8 cellular contexts compared by ENCODE assay signal in genomic region chr15:98853161-98853560, GRCh38.
DNase-seq lines count a peak whose midpoint lies in the region; ATAC-seq, FAIRE-seq and TF ChIP-seq lines count a peak whose summit lies in the region.

No MANE protein-coding gene starts in this region.

- peak in 1 of 2 experiments; percentile 65; a peak in 2 of 4 replicates for TF ChIP-seq EP300 in SK-N-SH (IDR thresholded peaks at IDR 0.05; ENCODE audit: borderline replicate concordance in 1 of 2, low read depth in 1 of 2, low read length in 1 of 2)

- no peak for TF ChIP-seq POLR2A in NB4 (IDR thresholded peaks at IDR 0.05; ENCODE audit: extremely low read depth, insufficient read length)

- no peak overlapping the region for H3K27ac ChIP-seq in CD8-positive, alpha-beta T cell (ENCODE audit: low read depth, low read length)
- peak overlapping the region; percentile 68 to 86 for H3K27ac ChIP-seq in SK-N-SH (ENCODE audit: low read depth in 2 of 2, low read length in 1 of 2)
- H3K27ac ChIP-seq in cardiac muscle cell: no peak overlapping the region
- peak overlapping the region; percentile 16 to 83 (median 51) for H3K27ac ChIP-seq in pancreas

- no peaks in the 10 kb centered on the region for H3K9me2 ChIP-seq in SK-N-SH

- H3F3A ChIP-seq in SK-N-SH (replicated peaks; ENCODE audit: insufficient read depth): peaks cover 31% of the 10 kb centered on the region

- H3K4me3 Mint-ChIP-seq in CD8-positive, alpha-beta T cell: peak overlapping the region; percentile 94
- H3K4me3 Mint-ChIP-seq in activated naive CD8-positive, alpha-beta T cell treated with anti-CD3 and anti-CD28 coated beads, Interleukin-2, amount 50 U/mL, for 24 hours: peak overlapping the region; percentile 92
- H3K4me3 Mint-ChIP-seq in type B pancreatic cell: peak overlapping the region; percentile 90

- peak; percentile 37 for FAIRE-seq in pancreas (lab: Jason Lieb, UNC)

- H3K36me3 ChIP-seq in CD8-positive, alpha-beta T cell (ENCODE audit: insufficient read depth, low read length): no peaks in the 10 kb centered on the region
- H3K36me3 ChIP-seq in SK-N-SH (replicated peaks in 1 of 2; ENCODE audit: control insufficient read depth in 1 of 2, insufficient read depth in 2 of 2, low read length in 1 of 2) (no peaks in the 10 kb centered on the region), cardiac muscle cell (no peaks in the 10 kb centered on the region), pancreas (no peaks in the 10 kb centered on the region)

- intact Hi-C loops in CD8-positive, alpha-beta T cell (cut with DNase I, micrococcal nuclease): loop anchor here in 1 of 2 experiments (1.0 kb wide), 1 partner anchor 205 kb away; the partner anchor contains the start of gene IGF1R
- intact Hi-C loops in pancreas (cut with DNase I): no loop called here

- H3K4me2 ChIP-seq in SK-N-SH: peak overlapping the region; percentile 90

- H2AFZ ChIP-seq in SK-N-SH (ENCODE audit: low read depth): peak overlapping the region; percentile 44; the same call in 1 of the 2 replicates

- H3K27ac Mint-ChIP-seq in CD8-positive, alpha-beta T cell: peak overlapping the region; percentile 94
- peak overlapping the region; percentile 86 for H3K27ac Mint-ChIP-seq in activated naive CD8-positive, alpha-beta T cell treated with anti-CD3 and anti-CD28 coated beads, Interleukin-2, amount 50 U/mL, for 24 hours
- H3K27ac Mint-ChIP-seq in type B pancreatic cell: peak overlapping the region; percentile 90

- H3K36me3 Mint-ChIP-seq in CD8-positive, alpha-beta T cell: peaks cover 8% of the 10 kb centered on the region
- no peaks in the 10 kb centered on the region for H3K36me3 Mint-ChIP-seq in activated naive CD8-positive, alpha-beta T cell treated with anti-CD3 and anti-CD28 coated beads, Interleukin-2, amount 50 U/mL, for 24 hours (ENCODE audit: low read depth)
- no peaks in the 10 kb centered on the region for H3K36me3 Mint-ChIP-seq in type B pancreatic cell

- peaks cover 69% of the 10 kb centered on the region for H3K79me2 ChIP-seq in SK-N-SH (ENCODE audit: insufficient read depth)

- peaks cover 59% of the 10 kb centered on the region for H3K4me1 Mint-ChIP-seq in CD8-positive, alpha-beta T cell (ENCODE audit: low read depth)
- peaks cover 50% of the 10 kb centered on the region for H3K4me1 Mint-ChIP-seq in activated naive CD8-positive, alpha-beta T cell treated with anti-CD3 and anti-CD28 coated beads, Interleukin-2, amount 50 U/mL, for 24 hours
- H3K4me1 Mint-ChIP-seq in type B pancreatic cell (ENCODE audit: unreplicated experiment): peaks cover 63% of the 10 kb centered on the region

- TF ChIP-seq CTCF in CD8-positive, alpha-beta T cell (IDR thresholded peaks at IDR 0.05): no peak
- TF ChIP-seq CTCF in NB4 (IDR thresholded peaks at IDR 0.05; ENCODE audit: low read depth, low read length) (no peak), SK-N-SH (IDR thresholded peaks at IDR 0.05) (no peak), cardiac muscle cell (IDR thresholded peaks at IDR 0.05; ENCODE audit: low read depth, low read length) (no peak), pancreas (IDR thresholded peaks at IDR 0.05) (no peak), type B pancreatic cell (conservative IDR thresholded peaks at IDR 0.05) (peak; percentile 14)

- ATAC-seq in CD8-positive, alpha-beta T cell: peak; percentile 47
- peak; percentile 30 for ATAC-seq in GM21786 (IDR thresholded peaks at IDR 0.05; ENCODE audit: unreplicated experiment)
- peak; percentile 27 for ATAC-seq in activated naive CD8-positive, alpha-beta T cell treated with anti-CD3 and anti-CD28 coated beads, Interleukin-2, amount 50 U/mL, for 24 hours
- peak; percentile 80 to 92 (median 85) for ATAC-seq in pancreas

- POLR2A ChIA-PET in CD8-positive, alpha-beta T cell (lab: Charles Lee): no interaction called here
- POLR2A ChIA-PET in SK-N-SH (lab: Yijun Ruan, JAX): no interaction called here

- H4K20me1 ChIP-seq in SK-N-SH (ENCODE audit: insufficient read depth): no peaks in the 10 kb centered on the region; the same call in 1 of the 2 replicates

- H3K27me3 ChIP-seq in CD8-positive, alpha-beta T cell (ENCODE audit: insufficient read depth, low read length): no peaks in the 10 kb centered on the region
- H3K27me3 ChIP-seq in SK-N-SH (ENCODE audit: insufficient read depth) (no peaks in the 10 kb centered on the region), cardiac muscle cell (no peaks in the 10 kb centered on the region), pancreas (no peaks in the 10 kb centered on the region)

- 1% methylated on average over 8 of the region's 8 CpGs for WGBS in SK-N-SH (ENCODE audit: low lambda C conversion rate)
- 15 to 24% methylated on average over 8 of the region's 8 CpGs for WGBS in pancreas, 2 donors

- DNase-seq in CD8-positive, alpha-beta T cell: peak; percentile 23 to 72 (median 60)
- DNase-seq in NB4 (ENCODE audit: low read depth) (peak; percentile 91), SK-N-SH (peak; percentile 77), cardiac muscle cell (ENCODE audit: low read depth in 1 of 2, low spot score in 1 of 2) (peak; percentile 81 to 94), pancreas (peak; percentile 62 to 86 (median 73)), type B pancreatic cell (ENCODE audit: extremely low spot score, unreplicated experiment) (peak; percentile 86)
- DNase-seq in activated naive CD8-positive, alpha-beta T cell treated with anti-CD3 and anti-CD28 coated beads, Interleukin-2, amount 50 U/mL, for 24 hours: peak; percentile 77

- H3K27me3 Mint-ChIP-seq in CD8-positive, alpha-beta T cell (ENCODE audit: low read depth): no peaks in the 10 kb centered on the region
- no peaks in the 10 kb centered on the region for H3K27me3 Mint-ChIP-seq in activated naive CD8-positive, alpha-beta T cell treated with anti-CD3 and anti-CD28 coated beads, Interleukin-2, amount 50 U/mL, for 24 hours
- H3K27me3 Mint-ChIP-seq in type B pancreatic cell: no peaks in the 10 kb centered on the region

- H3K4me1 ChIP-seq in CD8-positive, alpha-beta T cell (ENCODE audit: insufficient read depth, low read length): peaks cover 31% of the 10 kb centered on the region
- H3K4me1 ChIP-seq in SK-N-SH (ENCODE audit: control insufficient read depth in 1 of 2, insufficient read depth in 2 of 2, low read depth in 1 of 2, low read length in 1 of 2) (peaks cover 46 to 48% of the 10 kb centered on the region in 2 experiments), cardiac muscle cell (ENCODE audit: low read depth) (peaks cover 19% of the 10 kb centered on the region), pancreas (peaks cover 15 to 35% (median 22%) of the 10 kb centered on the region in 3 donors)

- H3K4me3 ChIP-seq in CD8-positive, alpha-beta T cell (ENCODE audit: low read depth, low read length): peak overlapping the region; percentile 59
- H3K4me3 ChIP-seq in NB4 (ENCODE audit: low read depth, low read length): peak overlapping the region; percentile 62
- peak overlapping the region; percentile 65 to 76 for H3K4me3 ChIP-seq in SK-N-SH (ENCODE audit: low read depth in 2 of 2, low read length in 1 of 2)
- H3K4me3 ChIP-seq in cardiac muscle cell: peak overlapping the region; percentile 65
- H3K4me3 ChIP-seq in pancreas: peak overlapping the region in 2 of 4 donors; percentile 36 to 46

- peak overlapping the region; percentile 75; the same call in 1 of the 2 replicates for H3K9ac ChIP-seq in SK-N-SH

- TF ChIP-seq RAD21 in SK-N-SH (IDR thresholded peaks at IDR 0.05; ENCODE audit: low read length): no peak

- no peaks in the 10 kb centered on the region for H3K9me3 Mint-ChIP-seq in CD8-positive, alpha-beta T cell
- no peaks in the 10 kb centered on the region for H3K9me3 Mint-ChIP-seq in activated naive CD8-positive, alpha-beta T cell treated with anti-CD3 and anti-CD28 coated beads, Interleukin-2, amount 50 U/mL, for 24 hours
- H3K9me3 Mint-ChIP-seq in type B pancreatic cell: no peaks in the 10 kb centered on the region

- no peaks in the 10 kb centered on the region for H3K9me3 ChIP-seq in CD8-positive, alpha-beta T cell (ENCODE audit: low read length)
- no peaks in the 10 kb centered on the region for H3K9me3 ChIP-seq in SK-N-SH
- no peaks in the 10 kb centered on the region for H3K9me3 ChIP-seq in cardiac muscle cell (ENCODE audit: low read depth)
- no peaks in the 10 kb centered on the region for H3K9me3 ChIP-seq in pancreas

- CTCF ChIA-PET in CD8-positive, alpha-beta T cell (lab: Charles Lee): no interaction called here
- CTCF ChIA-PET in SK-N-SH (lab: Yijun Ruan, JAX): no interaction called here

TF ChIP-seq in SK-N-SH, 30 proteins besides CTCF, POLR2A, EP300 and RAD21 (continues in another document):
- TF ChIP-seq RFX5 (IDR thresholded peaks at IDR 0.05; ENCODE audit: low read length): peak; percentile 76; the same call in 1 of the 2 replicates
- TF ChIP-seq TCF12 (IDR thresholded peaks at IDR 0.05): peak; percentile 44
- no peak; the same call in 1 of the 2 replicates for TF ChIP-seq POLR2AphosphoS5 (IDR thresholded peaks at IDR 0.05; ENCODE audit: low read depth, low read length)
- TF ChIP-seq, protein P1, sequence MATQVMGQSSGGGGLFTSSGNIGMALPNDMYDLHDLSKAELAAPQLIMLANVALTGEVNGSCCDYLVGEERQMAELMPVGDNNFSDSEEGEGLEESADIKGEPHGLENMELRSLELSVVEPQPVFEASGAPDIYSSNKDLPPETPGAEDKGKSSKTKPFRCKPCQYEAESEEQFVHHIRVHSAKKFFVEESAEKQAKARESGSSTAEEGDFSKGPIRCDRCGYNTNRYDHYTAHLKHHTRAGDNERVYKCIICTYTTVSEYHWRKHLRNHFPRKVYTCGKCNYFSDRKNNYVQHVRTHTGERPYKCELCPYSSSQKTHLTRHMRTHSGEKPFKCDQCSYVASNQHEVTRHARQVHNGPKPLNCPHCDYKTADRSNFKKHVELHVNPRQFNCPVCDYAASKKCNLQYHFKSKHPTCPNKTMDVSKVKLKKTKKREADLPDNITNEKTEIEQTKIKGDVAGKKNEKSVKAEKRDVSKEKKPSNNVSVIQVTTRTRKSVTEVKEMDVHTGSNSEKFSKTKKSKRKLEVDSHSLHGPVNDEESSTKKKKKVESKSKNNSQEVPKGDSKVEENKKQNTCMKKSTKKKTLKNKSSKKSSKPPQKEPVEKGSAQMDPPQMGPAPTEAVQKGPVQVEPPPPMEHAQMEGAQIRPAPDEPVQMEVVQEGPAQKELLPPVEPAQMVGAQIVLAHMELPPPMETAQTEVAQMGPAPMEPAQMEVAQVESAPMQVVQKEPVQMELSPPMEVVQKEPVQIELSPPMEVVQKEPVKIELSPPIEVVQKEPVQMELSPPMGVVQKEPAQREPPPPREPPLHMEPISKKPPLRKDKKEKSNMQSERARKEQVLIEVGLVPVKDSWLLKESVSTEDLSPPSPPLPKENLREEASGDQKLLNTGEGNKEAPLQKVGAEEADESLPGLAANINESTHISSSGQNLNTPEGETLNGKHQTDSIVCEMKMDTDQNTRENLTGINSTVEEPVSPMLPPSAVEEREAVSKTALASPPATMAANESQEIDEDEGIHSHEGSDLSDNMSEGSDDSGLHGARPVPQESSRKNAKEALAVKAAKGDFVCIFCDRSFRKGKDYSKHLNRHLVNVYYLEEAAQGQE (IDR thresholded peaks at IDR 0.05; ENCODE audit: low read depth, low read length): no peak
- TF ChIP-seq FOXJ3 (CRISPR knock-in tag; IDR thresholded peaks at IDR 0.05): no peak
- peak; percentile 69; the same call in 1 of the 2 replicates for TF ChIP-seq RCOR1 (IDR thresholded peaks at IDR 0.05; ENCODE audit: low read length)
- TF ChIP-seq CHD2 (IDR thresholded peaks at IDR 0.05; ENCODE audit: low read length, partially characterized antibody): peak; percentile 80
- no peak for TF ChIP-seq RXRA (IDR thresholded peaks at IDR 0.05; ENCODE audit: borderline replicate concordance, low read depth)

Comparison
In these comparisons a context has a peak if more than half of its experiments do, and no peak if none do; other contexts are left out.
1. ATAC-seq: peak in every context shown above with its lines; median percentile 85 in pancreas; 47 in CD8-positive, alpha-beta T cell; 30 in GM21786; 27 in activated naive CD8-positive, alpha-beta T cell treated with anti-CD3 and anti-CD28 coated beads, Interleukin-2, amount 50 U/mL, for 24 hours.
2. H3K27ac ChIP-seq: peak in SK-N-SH (2 of 2) and pancreas (4 of 4); none in CD8-positive, alpha-beta T cell (single experiment) and cardiac muscle cell (single experiment).
3. Peak in every context shown above with its lines, with median percentiles within 50 percentile points of each other: DNase-seq, H3K27ac Mint-ChIP-seq and H3K4me3 Mint-ChIP-seq.